Comparison of ENCODE assay signal across 11 cellular contexts in genomic region chr3:5126586-5126985, GRCh38. TPM values are rescaled to one million over a fixed set of nuclear protein-coding genes. Genes with fewer than 3 reads are reported as not detected.
DNase-seq lines count a peak whose midpoint lies in the region; FAIRE-seq and TF ChIP-seq lines count a peak whose summit lies in the region.
"Had no signal": no experiment of that assay in that cellular context is flagged by ENCODE, and none has a peak within 500 bp of the region (broad histone marks: within the 10 kb centered on the region; RNA-seq: fewer than 3 reads in every experiment).

No MANE protein-coding gene starts in this region.

- TF ChIP-seq CTCF in HEK293 (tag by site-specific recombination; IDR thresholded peaks at IDR 0.05) (no peak), foreskin fibroblast (IDR thresholded peaks at IDR 0.05; ENCODE audit: low read depth, low read length) (no peak)

- H3K4me2 ChIP-seq in BLaER1 treated with 17β-estradiol and CSF1 and Interleukin-3, amounts not matched to agents 10 nM and 100 nM: peak overlapping the region in 9 of 11 experiments; percentile 19 to 98 (median 91); a peak in 15 of 22 replicates

- H4K20me1 ChIP-seq in BLaER1 treated with 17β-estradiol and CSF1 and Interleukin-3, amounts not matched to agents 10 nM and 100 nM: peaks cover 50 to 94% (median 89%) of the 10 kb centered on the region in 11 experiments; a peak in 21 of 22 replicates

- DNase-seq in foreskin fibroblast (peak; percentile 24 to 67), germinal center (ENCODE audit: low spot score) (no peak), activated gamma-delta T cell (lab: John Stamatoyannopoulos, UW) (no peak), dermis blood vessel endothelial cell (no peak), SW480 (ENCODE audit: low spot score) (no peak)
- DNase-seq: caudate nucleus; CD8-positive, alpha-beta memory T cell; NCI-H187 treated with DMSO at 0.1 percent for 48 hours had no signal

- peak overlapping the region in 3 of 10 experiments; percentile 29 to 88 (median 30); a peak in 5 of 20 replicates for H3K4me3 ChIP-seq in BLaER1 treated with 17β-estradiol and CSF1 and Interleukin-3, amounts not matched to agents 10 nM and 100 nM
- H3K4me3 ChIP-seq in HEK293 (ENCODE audit: low read depth, low read length) (no peak overlapping the region), foreskin fibroblast (ENCODE audit: low read depth in 1 of 2, low read length in 2 of 2) (no peak overlapping the region)

- H3K9ac ChIP-seq in BLaER1 treated with 17β-estradiol and CSF1 and Interleukin-3, amounts not matched to agents 10 nM and 100 nM: peak overlapping the region in 5 of 11 experiments; percentile 3 to 99 (median 57); a peak in 10 of 22 replicates

- peak overlapping the region; percentile 49 to 90 (median 64); a peak in 21 of 22 replicates for H3K27ac ChIP-seq in BLaER1 treated with 17β-estradiol and CSF1 and Interleukin-3, amounts not matched to agents 10 nM and 100 nM
- no peak overlapping the region for H3K27ac ChIP-seq in HEK293 (ENCODE audit: extremely low read depth, low read depth, low read length)

- POLR2A ChIA-PET in HEK293 (lab: Yijun Ruan, JAX): no interaction called here

- H3K9me3 ChIP-seq in BLaER1 treated with 17β-estradiol and CSF1 and Interleukin-3, amounts not matched to agents 10 nM and 100 nM (replicated peaks in 1 of 11): no peaks in the 10 kb centered on the region
- H3K9me3 ChIP-seq in HEK293 (ENCODE audit: control insufficient read depth, insufficient read depth, low read depth, low read length): no peaks in the 10 kb centered on the region

- FAIRE-seq in TTC549 (lab: Jason Lieb, UNC): peak; percentile 31

- H3K4me1 ChIP-seq in BLaER1 treated with 17β-estradiol and CSF1 and Interleukin-3, amounts not matched to agents 10 nM and 100 nM: peaks cover 30 to 77% (median 45%) of the 10 kb centered on the region in 10 experiments
- H3K4me1 ChIP-seq in HEK293 (ENCODE audit: control insufficient read depth, insufficient read depth, low read length): peaks cover 3% of the 10 kb centered on the region

- H3K36me3 ChIP-seq in BLaER1 treated with 17β-estradiol and CSF1 and Interleukin-3, amounts not matched to agents 10 nM and 100 nM: peaks cover 29 to 66% (median 47%) of the 10 kb centered on the region in 11 experiments; a peak in 21 of 22 replicates
- H3K36me3 ChIP-seq in HEK293 (ENCODE audit: control insufficient read depth in 2 of 2, insufficient read depth in 1 of 2, low read length in 2 of 2): peaks cover 0 to 7% of the 10 kb centered on the region in 2 experiments; a peak in 2 of 3 replicates

- no peaks in the 10 kb centered on the region for H3K27me3 ChIP-seq in BLaER1 treated with 17β-estradiol and CSF1 and Interleukin-3, amounts not matched to agents 10 nM and 100 nM

- CTCF ChIA-PET in HEK293 (lab: Yijun Ruan, JAX): interaction anchor here (0.6 kb wide), 1 partner anchor 41 kb away, joined by 3 read pairs; no protein-coding TSS in a partner anchor

TF ChIP-seq in HEK293, 187 proteins besides CTCF, POLR2A, EP300 and RAD21:
- peak; percentile 34; the same call in 1 of the 2 replicates for TF ChIP-seq ZNF366 (tag by site-specific recombination; conservative IDR thresholded peaks at IDR 0.05)
- 0 out of 2 replicates have a peak, but pooled peaks have one; percentile 29 for TF ChIP-seq ZNF324 (tag by site-specific recombination; IDR thresholded peaks at IDR 0.05)
- no peak for TF ChIP-seq ZFP37 (tag by site-specific recombination; IDR thresholded peaks at IDR 0.05)

RNA-seq across cellular contexts. Expression of gene ARL8B, which starts 4.5 kb away (rescaled TPM):
- 48.2 and 63.5 TPM in 2 replicates for total RNA-seq in dermis blood vessel endothelial cell

Comparison
In these comparisons a context has a peak if more than half of its experiments do, and no peak if none do; other contexts are left out.
1. DNase-seq: peak in foreskin fibroblast (2 of 2); none in germinal center (single experiment), activated gamma-delta T cell (single experiment), dermis blood vessel endothelial cell (single experiment) and SW480 (single experiment).